ENCODE assay signal across 9 cellular contexts in genomic region chr12:12379831-12380730, GRCh38. TPM values are rescaled to one million over a fixed set of nuclear protein-coding genes. Genes with fewer than 3 reads are reported as not detected.
DNase-seq lines count a peak whose midpoint lies in the region; ATAC-seq, FAIRE-seq and TF ChIP-seq lines count a peak whose summit lies in the region.
"Had no signal": no experiment of that assay in that cellular context is flagged by ENCODE, and none has a peak within 500 bp of the region (broad histone marks: within the 10 kb centered on the region; RNA-seq: fewer than 3 reads in every experiment).

No MANE protein-coding gene starts in this region.

- TF ChIP-seq RAD21 in GM12878 (IDR thresholded peaks at IDR 0.05; ENCODE audit: insufficient read depth, low read depth, low read length), result no peak

- peak overlapping the region; percentile 10 for H3K27ac ChIP-seq in GM12878 (ENCODE audit: control insufficient read depth, insufficient read depth)
- no peak overlapping the region for H3K27ac ChIP-seq in Karpas-422 (ENCODE audit: low read length)

- no peak overlapping the region for H3K4me3 ChIP-seq in GM12878
- no peak overlapping the region for H3K4me3 ChIP-seq in Karpas-422 (ENCODE audit: low read length)

- TF ChIP-seq EP300 in GM12878 (IDR thresholded peaks at IDR 0.05; ENCODE audit: borderline replicate concordance in 1 of 2, control insufficient read depth in 1 of 2, low read depth in 2 of 2, low read length in 2 of 2), result 0 out of 4 replicates have a peak, but pooled peaks of 1 of the 2 experiments have one; percentile 25

- ATAC-seq in GM12878, result peak; percentile 88
- peak; percentile 49 for ATAC-seq in sciatic nerve

- BruUV-seq in GM12878 (replicated peaks; lab: Mats Ljungman, UMichigan), result TSS peak; percentile 7

- DNase-seq in GM12892 (ENCODE audit: insufficient read length) (no peak), GM12878 (ENCODE audit: low read depth, low spot score) (no peak), sciatic nerve (ENCODE audit: low spot score) (no peak), putamen (ENCODE audit: low spot score) (no peak), HK-2 (ENCODE audit: unreplicated experiment) (no peak), Karpas-422 (no peak), C1 segment of cervical spinal cord (lab: John Stamatoyannopoulos, UW) (no peak)
- DNase-seq: NCI-H526 treated with DMSO at 0.1 percent for 48 hours had no signal

- no peaks in the 10 kb centered on the region for H4K20me1 ChIP-seq in GM12878 (ENCODE audit: control insufficient read depth, insufficient read depth)
- no peaks in the 10 kb centered on the region for H4K20me1 ChIP-seq in Karpas-422 (ENCODE audit: insufficient read depth, low read depth, low read length)

- H3K4me1 ChIP-seq in GM12878 (ENCODE audit: control insufficient read depth, insufficient read depth, low read length), result peaks cover 10% of the 10 kb centered on the region
- no peaks in the 10 kb centered on the region for H3K4me1 ChIP-seq in Karpas-422 (ENCODE audit: low read length)

- POLR2A ChIA-PET in GM12878 (lab: Charles Lee), result interaction anchor here (0.5 to 1.5 kb wide), 9 partner anchors 23 to 350 kb away, joined by 3 to 6 read pairs (median 3); no protein-coding TSS in a partner anchor

- H3K36me3 ChIP-seq in GM12878 (ENCODE audit: control insufficient read depth in 2 of 2, insufficient read depth in 2 of 2, low read length in 1 of 2) (peaks cover 0 to 2% of the 10 kb centered on the region in 2 experiments; a peak in 2 of 4 replicates), Karpas-422 (ENCODE audit: insufficient read depth, low read length) (peaks cover 6% of the 10 kb centered on the region; the same call in 1 of the 2 replicates)

- CTCF ChIA-PET in GM12878 (lab: Yijun Ruan, JAX), result interaction anchor here (0.7 to 6.0 kb wide), 22 partner anchors 9 to 356 kb away, joined by 3 to 86 read pairs (median 4); partner anchors contain the start of gene DUSP16

- H3K27ac Mint-ChIP-seq in IgD-negative memory B cell, result peak overlapping the region; percentile 18 to 94 (median 90)

- H3K4me2 ChIP-seq in GM12878 (ENCODE audit: control insufficient read depth, insufficient read depth) (no peak overlapping the region), Karpas-422 (ENCODE audit: low read depth, low read length, poor library complexity, severe bottlenecking) (no peak overlapping the region)

- intact Hi-C loops in GM12878 (cut with micrococcal nuclease; ENCODE audit: unreplicated experiment), result loop anchor here (5.0 kb wide), 2 partner anchors 122 to 337 kb away; partner anchors contain the start of gene CDKN1B
- intact Hi-C loops in sciatic nerve (cut with DNase I), result no loop called here

- no peaks in the 10 kb centered on the region for H3K27me3 Mint-ChIP-seq in IgD-negative memory B cell

- H3K4me1 Mint-ChIP-seq in IgD-negative memory B cell, result peaks cover 15 to 26% (median 17%) of the 10 kb centered on the region in 3 donors

- SMC1A ChIA-PET in GM12878 (lab: Charles Lee; ENCODE audit: uncharacterized antibody, unreplicated experiment), result interaction anchor here (0.7 to 6.7 kb wide), 40 partner anchors 13 to 356 kb away, joined by 3 to 102 read pairs (median 4); partner anchors contain the start of gene DUSP16

- FAIRE-seq in GM12892 (lab: Jason Lieb, UNC), result peak; percentile 44
- peak; percentile 59 for FAIRE-seq in GM12878 (lab: Jason Lieb, UNC)

- no peaks in the 10 kb centered on the region; the same call in 1 of the 2 replicates for H3K79me2 ChIP-seq in GM12878 (ENCODE audit: control insufficient read depth, insufficient read depth, low read length)
- 0 out of 2 replicates have a peak, but pooled peaks cover 3% of the 10 kb centered on the region for H3K79me2 ChIP-seq in Karpas-422 (ENCODE audit: low read length)

- H3K9me3 Mint-ChIP-seq in IgD-negative memory B cell, result no peaks in the 10 kb centered on the region

- TF ChIP-seq POLR2A in GM12892 (IDR thresholded peaks at IDR 0.05; ENCODE audit: low read depth, low read length) (no peak), GM12878 (IDR thresholded peaks at IDR 0.05; ENCODE audit: low read depth, low read length) (no peak)

- no peaks in the 10 kb centered on the region for H3K9me2 ChIP-seq in Karpas-422 (replicated peaks; ENCODE audit: insufficient read depth, low read length)

- peak overlapping the region in 3 of 4 donors; percentile 0 to 70 (median 5) for H3K4me3 Mint-ChIP-seq in IgD-negative memory B cell

- RAD21 ChIA-PET in GM12878 (lab: Charles Lee; ENCODE audit: unreplicated experiment), result interaction anchor here (0.6 to 6.3 kb wide), 22 partner anchors 13 to 357 kb away, joined by 3 to 103 read pairs (median 4); partner anchors contain the start of genes CREBL2 and DUSP16

- H3K27me3 ChIP-seq in GM12878 (replicated peaks in 1 of 2; ENCODE audit: control insufficient read depth in 2 of 2, insufficient read depth in 2 of 2, low read length in 1 of 2) (no peaks in the 10 kb centered on the region), Karpas-422 (ENCODE audit: low read length) (no peaks in the 10 kb centered on the region)

- no peak overlapping the region for H3K9ac ChIP-seq in GM12878 (ENCODE audit: control insufficient read depth, insufficient read depth, low read length)
- no peak overlapping the region for H3K9ac ChIP-seq in Karpas-422 (ENCODE audit: low read length)

- in situ Hi-C loops in GM12878 (cut with MboI), result loop anchor here (5.0 to 10.0 kb wide), 2 partner anchors 185 to 327 kb away; partner anchors contain the start of gene DUSP16

- TF ChIP-seq CTCF in GM12878 (IDR thresholded peaks at IDR 0.05 in 2 of 3, conservative IDR thresholded peaks at IDR 0.05 in 1 of 3; ENCODE audit: control insufficient read depth in 2 of 3, extremely low read depth in 1 of 3, insufficient read depth in 1 of 3, low read depth in 3 of 3, low read length in 3 of 3), result no peak

- WGBS in GM12878 (ENCODE audit: insufficient coverage, insufficient replicate concordance, low lambda C conversion rate, missing lambda C conversion rate), result 49% methylated on average over 4 of the region's 4 CpGs

- peak overlapping the region; percentile 3; the same call in 1 of the 2 replicates for H2AFZ ChIP-seq in GM12878 (ENCODE audit: control insufficient read depth, low read depth, low read length)
- H2AFZ ChIP-seq in Karpas-422 (ENCODE audit: low read length), result no peak overlapping the region

- H3K9me3 ChIP-seq in GM12878 (replicated peaks; ENCODE audit: control insufficient read depth, insufficient read depth, low read length) (no peaks in the 10 kb centered on the region; the same call in 1 of the 3 replicates), Karpas-422 (ENCODE audit: low read length) (no peaks in the 10 kb centered on the region)

- H3K36me3 Mint-ChIP-seq in IgD-negative memory B cell, result peaks cover 17% of the 10 kb centered on the region

TF ChIP-seq in GM12878, 131 proteins besides CTCF, POLR2A, EP300 and RAD21 (continues in another document):
- TF ChIP-seq LARP7 (IDR thresholded peaks at IDR 0.05), result no peak

RNA-seq across cellular contexts. Expression of gene BORCS5, which starts 23.2 kb away (rescaled TPM):
- polyA plus RNA-seq in GM12892 (2012; ENCODE audit: missing spikeins), result 8.9 TPM
- 19.9 TPM for polyA plus RNA-seq in IgD-negative memory B cell
- total RNA-seq in GM12878 (2013; cell fraction: nucleolus; rRNA removed), result 33.5 and 38.5 TPM in 2 replicates
- 10.2 and 11.7 TPM in 2 replicates for total RNA-seq in GM12878 (2014; rRNA removed)
- 8.2 and 9.3 TPM in 2 replicates for total RNA-seq in GM12878 (2014; rRNA removed; fragmentation: Illumina TruSeq; extraction: Trizol)
- total RNA-seq in GM12878 (2021), result 23.5 and 25.9 TPM in 2 replicates
- 7.8 TPM for polyA plus RNA-seq in GM12878 (2011; ENCODE audit: low read depth)
- polyA plus RNA-seq in GM12878 (2011; rRNA removed), result 14.0 and 15.1 TPM in 2 replicates
- polyA plus RNA-seq in GM12878 (2011; cell fraction: cytosol; rRNA removed), result 27.9 and 34.5 TPM in 2 replicates
- polyA plus RNA-seq in GM12878 (2011; cell fraction: nucleus; rRNA removed), result 22.3 and 24.1 TPM in 2 replicates
- 10.0 and 13.8 TPM in 2 replicates for polyA plus RNA-seq in GM12878 (2012)
- polyA plus RNA-seq in GM12878 (2014; fragmentation: Illumina TruSeq; extraction: Trizol), result 16.0 and 17.2 TPM in 2 replicates
- 1 to 10 TPM; 1.4 to 1.7 TPM for polyA plus RNA-seq in GM12878 (2014; fragmentation: Nextera tagmentation; extraction: Ambion mirVana)
- 20.9 and 23.0 TPM in 2 replicates for polyA plus RNA-seq in GM12878 (2014; rRNA removed)
- 10 to 100 TPM; 33.6 to 39.7 TPM for polyA plus RNA-seq in GM12878 (2016; fragmentation: Nextera tagmentation; extraction: Ambion mirVana)
- polyA minus RNA-seq in GM12878 (2011; rRNA and poly(A)+ RNA removed), result 23.4 and 26.7 TPM in 2 replicates
- 13.6 and 19.5 TPM in 2 replicates for polyA minus RNA-seq in GM12878 (2011; cell fraction: cytosol; rRNA and poly(A)+ RNA removed)
- 15.5 and 29.0 TPM in 2 replicates for polyA minus RNA-seq in GM12878 (2011; cell fraction: nucleus; rRNA and poly(A)+ RNA removed)
- 35.8 TPM for total RNA-seq in sciatic nerve
- 6.4 and 10.0 TPM in 2 replicates for total RNA-seq in Karpas-422 (2014; rRNA removed; shearing (Covaris generic); ENCODE audit: low replicate concordance)

RNA-seq across cellular contexts. Expression of gene MANSC1, which starts 30.0 kb away (rescaled TPM):
- polyA plus RNA-seq in GM12892 (2012; ENCODE audit: missing spikeins), result not detected
- polyA plus RNA-seq in IgD-negative memory B cell (0.23 TPM), GM12878 (2011; rRNA removed) (0.03 TPM in 1 of 2 replicates, not detected in the other), GM12878 (2014; fragmentation: Illumina TruSeq; extraction: Trizol) (0.15 and 0.19 TPM in 2 replicates), GM12878 (2014; fragmentation: Nextera tagmentation; extraction: Ambion mirVana) (under 1 TPM; 0.02 to 0.06 TPM), GM12878 (2014; rRNA removed) (0.08 and 0.13 TPM in 2 replicates), GM12878 (2016; fragmentation: Nextera tagmentation; extraction: Ambion mirVana) (under 1 TPM in 1 of 2 experiments, not detected in 1; 0.04 TPM)
- not detected in 2 replicates for total RNA-seq in GM12878 (2013; cell fraction: nucleolus; rRNA removed)
- total RNA-seq in GM12878 (2014; rRNA removed) (0.17 TPM in 1 of 2 replicates, not detected in the other), GM12878 (2014; rRNA removed; fragmentation: Illumina TruSeq; extraction: Trizol) (0.09 and 0.18 TPM in 2 replicates), GM12878 (2021) (0.19 and 0.23 TPM in 2 replicates), sciatic nerve (19.8 TPM)
- polyA plus RNA-seq in GM12878 (2011; ENCODE audit: low read depth), result not detected
- polyA plus RNA-seq in GM12878 (2011; cell fraction: cytosol; rRNA removed), result not detected in 2 replicates
- polyA plus RNA-seq in GM12878 (2011; cell fraction: nucleus; rRNA removed), result not detected in 2 replicates
- polyA plus RNA-seq in GM12878 (2012), result 0.17 TPM in 1 of 2 replicates, not detected in the other
- not detected in 2 replicates for polyA minus RNA-seq in GM12878 (2011; rRNA and poly(A)+ RNA removed)
- polyA minus RNA-seq in GM12878 (2011; cell fraction: cytosol; rRNA and poly(A)+ RNA removed), result not detected in 2 replicates
- polyA minus RNA-seq in GM12878 (2011; cell fraction: nucleus; rRNA and poly(A)+ RNA removed), result not detected in 2 replicates
- not detected in 2 replicates for total RNA-seq in Karpas-422 (2014; rRNA removed; shearing (Covaris generic); ENCODE audit: low replicate concordance)

Comparison
In these comparisons a context has a peak if more than half of its experiments do, and no peak if none do; other contexts are left out.
1. RNA of gene MANSC1, which starts 30.0 kb away (total RNA-seq): 19.8 TPM in sciatic nerve (single experiment); 0.09 to 0.23 TPM in GM12878 and not detected in Karpas-422; every median in the first group is over 10 times any median in the second.